Comparison of ENCODE assay signal across 9 cellular contexts in genomic region chr20:3312940-3313656, GRCh38.
A peak's percentile ranks its signal among the peaks of the same experiment; 100 is the strongest.
DNase-seq lines count a peak whose midpoint lies in the region; ATAC-seq and TF ChIP-seq lines count a peak whose summit lies in the region.
"Had no signal": no experiment of that assay in that cellular context is flagged by ENCODE, and none has a peak within 500 bp of the region (broad histone marks: within the 10 kb centered on the region; RNA-seq: fewer than 3 reads in every experiment).

No MANE protein-coding gene starts in this region.

- H3K27ac ChIP-seq in left ventricle myocardium inferior (replicated peaks) = peak overlapping the region; percentile 71
- H3K27ac ChIP-seq in spleen = peak overlapping the region in 6 of 8 donors; percentile 10 to 63 (median 32)

- DNase-seq in HFFc6 (peak; percentile 68), adipocyte (ENCODE audit: low read depth) (peak; percentile 90), left ventricle myocardium inferior (no peak), spleen (no peak), NCI-H345 treated with DMSO at 0.1 percent for 48 hours (lab: John Stamatoyannopoulos, UW; ENCODE audit: unreplicated experiment) (no peak), NK-92 (lab: John Stamatoyannopoulos, UW; ENCODE audit: unreplicated experiment) (no peak)
- DNase-seq: activated CD8-positive, alpha-beta memory T cell treated with anti-CD3 and anti-CD28 coated beads, Interleukin-2, amount 50 U/mL, for 4 hours had no signal

- peaks cover 1% of the 10 kb centered on the region; the same call in 1 of the 2 replicates for H3K27me3 Mint-ChIP-seq in HFFc6 (ENCODE audit: insufficient read depth)

- H3K36me3 ChIP-seq in adipocyte (ENCODE audit: control insufficient read depth, insufficient read depth, low read length, severe bottlenecking) (peaks cover 19% of the 10 kb centered on the region), left ventricle myocardium inferior (peaks cover 51% of the 10 kb centered on the region), spleen (peaks cover 0 to 99% (median 22%) of the 10 kb centered on the region in 6 donors)

- H3K9me3 ChIP-seq in adipocyte (ENCODE audit: control insufficient read depth, low read length) = no peaks in the 10 kb centered on the region
- no peaks in the 10 kb centered on the region for H3K9me3 ChIP-seq in left ventricle myocardium inferior (replicated peaks)
- H3K9me3 ChIP-seq in spleen = no peaks in the 10 kb centered on the region

- WGBS in spleen, 5 donors = 46 to 70% (median 53%) methylated on average over 2 of the region's 2 CpGs

- TF ChIP-seq CTCF in HFFc6 (IDR thresholded peaks at IDR 0.05) = no peak
- no peak for TF ChIP-seq CTCF in left ventricle myocardium inferior (IDR thresholded peaks at IDR 0.05; ENCODE audit: borderline replicate concordance)
- no peak for TF ChIP-seq CTCF in spleen (IDR thresholded peaks at IDR 0.05 in 8 of 11, conservative IDR thresholded peaks at IDR 0.05 in 3 of 11)

- peaks cover 29% of the 10 kb centered on the region for H3K36me3 Mint-ChIP-seq in HFFc6 (ENCODE audit: low read depth)

- no peaks in the 10 kb centered on the region for H3K9me3 Mint-ChIP-seq in HFFc6

- H3K4me1 Mint-ChIP-seq in HFFc6 (ENCODE audit: low read depth) = peaks cover 58% of the 10 kb centered on the region

- peak overlapping the region; percentile 88 for H3K27ac Mint-ChIP-seq in HFFc6

- H3K4me3 ChIP-seq in adipocyte (ENCODE audit: low read length) = no peak overlapping the region
- no peak overlapping the region for H3K4me3 ChIP-seq in left ventricle myocardium inferior
- H3K4me3 ChIP-seq in spleen = no peak overlapping the region

- peak overlapping the region; percentile 48 for H3K9ac ChIP-seq in adipocyte (ENCODE audit: low read length)

- peak overlapping the region; percentile 2 for H3K4me3 Mint-ChIP-seq in HFFc6

- ATAC-seq in HG03175 (IDR thresholded peaks at IDR 0.05; ENCODE audit: unreplicated experiment) = no peak
- no peak for ATAC-seq in HG02798 (IDR thresholded peaks at IDR 0.05; ENCODE audit: poor library complexity, unreplicated experiment)

- H3K27me3 ChIP-seq in adipocyte (replicated peaks; ENCODE audit: control insufficient read depth, insufficient read depth, low read length) (no peaks in the 10 kb centered on the region), left ventricle myocardium inferior (ENCODE audit: low read depth) (no peaks in the 10 kb centered on the region), spleen (replicated peaks in 1 of 7) (no peaks in the 10 kb centered on the region)

- TF ChIP-seq POLR2A in spleen (IDR thresholded peaks at IDR 0.05) = no peak

- peaks cover 41% of the 10 kb centered on the region for H3K4me1 ChIP-seq in adipocyte (ENCODE audit: control insufficient read depth, insufficient read depth, low read length)
- H3K4me1 ChIP-seq in left ventricle myocardium inferior = peaks cover 62% of the 10 kb centered on the region
- peaks cover 0 to 17% (median 3%) of the 10 kb centered on the region in 6 donors for H3K4me1 ChIP-seq in spleen

- intact Hi-C loops in left ventricle myocardium inferior (cut with micrococcal nuclease) (no loop called here), spleen (cut with DNase I; ENCODE audit: low total_unique reads) (loop anchor here (10.0 kb wide), 2 partner anchors 98 to 258 kb away; no protein-coding TSS in a partner anchor)

Comparison
In these comparisons a context has a peak if more than half of its experiments do, and no peak if none do; other contexts are left out.
1. DNase-seq: peak in HFFc6 (single experiment) and adipocyte (single experiment); none in left ventricle myocardium inferior (single experiment), spleen (single experiment), NCI-H345 treated with DMSO at 0.1 percent for 48 hours (single experiment) and NK-92 (single experiment).